1 cellular context compared by ENCODE assay signal in genomic region chr7:133562617-133563016, GRCh38.
TF ChIP-seq lines count a peak whose summit lies in the region.

No MANE protein-coding gene starts in this region.

TF ChIP-seq in GM23338, 12 proteins besides CTCF, POLR2A, EP300 and RAD21 (continued from another document):
- TF ChIP-seq ZNF462 (CRISPR knock-in tag; IDR thresholded peaks at IDR 0.05) (no peak), REST (IDR thresholded peaks at IDR 0.05; ENCODE audit: unreplicated experiment) (no peak), CREB1 (CRISPR knock-in tag; IDR thresholded peaks at IDR 0.05; ENCODE audit: low read depth) (no peak)
